In genomic region chr3:128675802-128676201, GRCh38 we compare ENCODE assay signal across 8 cellular contexts. TPM values are rescaled to one million over a fixed set of nuclear protein-coding genes. Genes with fewer than 3 reads are reported as not detected.
A peak's percentile ranks its signal among the peaks of the same experiment; 100 is the strongest.
DNase-seq lines count a peak whose midpoint lies in the region; ATAC-seq, FAIRE-seq and TF ChIP-seq lines count a peak whose summit lies in the region.
"Not testable (repeated sequence)": the region's sequence is repeated elsewhere in the genome, so short reads cannot be mapped to it uniquely, and the experiment has no call there.

No MANE protein-coding gene starts in this region.

- not testable (repeated sequence) for H4K20me1 ChIP-seq in H1 (replicated peaks in 1 of 2; ENCODE audit: control insufficient read depth in 1 of 2, insufficient read depth in 2 of 2, low read length in 2 of 2)

- not testable (repeated sequence) for H3K9ac ChIP-seq in NT2/D1 (ENCODE audit: insufficient read length, low read depth); H1 (replicated peaks in 1 of 4; ENCODE audit: extremely low read depth in 1 of 4, low read depth in 3 of 4, low read length in 3 of 4); iPS-18a (ENCODE audit: low read length)

- POLR2A ChIA-PET in activated B cell treated with CpG ODN at 0.5 μM for 24 hours (lab: Charles Lee) = interaction anchor here (2.2 kb wide), 1 partner anchor 25 kb away, joined by 12 read pairs; the partner anchor contains the start of gene RPN1
- POLR2A ChIA-PET in H1 (lab: Charles Lee; ENCODE audit: partially characterized antibody) = interaction anchor here (0.8 to 1.8 kb wide), 3 partner anchors 12 to 81 kb away, joined by 3 to 5 read pairs (median 3); partner anchors contain the start of gene RPN1

- not testable (repeated sequence) for FAIRE-seq in H1 (lab: Jason Lieb, UNC)

- peak overlapping the region; percentile 95 for H3K27ac ChIP-seq in HL-60 (replicated peaks)
- not testable (repeated sequence) for H3K27ac ChIP-seq in H1 (ENCODE audit: low read depth, low read length); iPS-18a (ENCODE audit: low read length)

- not testable (repeated sequence) for H3K4ac ChIP-seq in H1 (replicated peaks; ENCODE audit: insufficient read length, low read depth, low read length)

- H3K4me3 Mint-ChIP-seq in activated B cell treated with CpG ODN at 0.5 μM for 24 hours; stimulated activated memory B cell treated with anti-CD40 and anti-IgM and Interleukin-4, amounts not matched to agents 10 μg/mL and 1 μg/mL and 100 μg/mL, for 72 hours: not testable (repeated sequence)
- H3K4me3 Mint-ChIP-seq in natural killer cell = peak overlapping the region; percentile 53

- TF ChIP-seq CTCF in HL-60 (IDR thresholded peaks at IDR 0.05; ENCODE audit: insufficient read depth, low read length); activated B cell treated with CpG ODN at 0.5 μM for 24 hours (IDR thresholded peaks at IDR 0.05); H1 (IDR thresholded peaks at IDR 0.05; ENCODE audit: control extremely low read depth in 1 of 3, insufficient read depth in 1 of 3, low read depth in 1 of 3, low read length in 3 of 3); natural killer cell (IDR thresholded peaks at IDR 0.05): not testable (repeated sequence)

- H2BK15ac ChIP-seq in H1 (ENCODE audit: low read length) = not testable (repeated sequence)

- not testable (repeated sequence) for H3K79me2 ChIP-seq in H1 (ENCODE audit: control insufficient read depth in 1 of 2, insufficient read depth in 2 of 2, low read length in 2 of 2)

- H3K36me3 ChIP-seq in NT2/D1 (ENCODE audit: insufficient read depth, insufficient read length, low read length); H1 (ENCODE audit: control insufficient read depth in 2 of 4, insufficient read depth in 4 of 4, low read length in 3 of 4); iPS-18a (ENCODE audit: control insufficient read depth, low read depth, low read length): not testable (repeated sequence)

- H3K27me3 ChIP-seq in HL-60 (ENCODE audit: insufficient read depth, poor library complexity, severe bottlenecking); NT2/D1 (ENCODE audit: insufficient read depth, insufficient read length): not testable (repeated sequence)
- peaks cover 4 to 23% (median 14%) of the 10 kb centered on the region in 4 experiments for H3K27me3 ChIP-seq in H1 (replicated peaks in 1 of 4; ENCODE audit: control insufficient read depth in 3 of 4, extremely low read depth in 1 of 4, insufficient read depth in 3 of 4, low read length in 3 of 4)
- H3K27me3 ChIP-seq in iPS-18a (ENCODE audit: control insufficient read depth, insufficient read depth, low read length) = peaks cover 25% of the 10 kb centered on the region

- intact Hi-C loops in activated B cell treated with CpG ODN at 0.5 μM for 24 hours (cut with micrococcal nuclease); natural killer cell (cut with micrococcal nuclease): not testable (repeated sequence)

- H2BK12ac ChIP-seq in H1 (ENCODE audit: low read depth, low read length) = not testable (repeated sequence)

- H2AFZ ChIP-seq in H1 (ENCODE audit: low read length) = not testable (repeated sequence)

- H3K4me1 Mint-ChIP-seq in activated B cell treated with CpG ODN at 0.5 μM for 24 hours (peaks cover 32% of the 10 kb centered on the region), natural killer cell (peaks cover 11 to 20% of the 10 kb centered on the region in 2 donors)
- H3K4me1 Mint-ChIP-seq in stimulated activated memory B cell treated with anti-CD40 and anti-IgM and Interleukin-4, amounts not matched to agents 10 μg/mL and 1 μg/mL and 100 μg/mL, for 72 hours = peaks cover 21% of the 10 kb centered on the region

- not testable (repeated sequence) for H3K18ac ChIP-seq in H1 (ENCODE audit: extremely low read depth, low read length)

- not testable (repeated sequence) for H2BK5ac ChIP-seq in H1 (ENCODE audit: low read depth, low read length)

- H3K14ac ChIP-seq in H1 (ENCODE audit: insufficient read length) = not testable (repeated sequence)

- CTCF ChIA-PET in activated B cell treated with CpG ODN at 0.5 μM for 24 hours (lab: Charles Lee) = not testable (repeated sequence)
- CTCF ChIA-PET in H1 (lab: Charles Lee; ENCODE audit: partially characterized antibody) = interaction anchor here (0.6 to 7.8 kb wide), 3 partner anchors 19 to 118 kb away, joined by 3 to 64 read pairs (median 3); no protein-coding TSS in a partner anchor

- H4K5ac ChIP-seq in H1 (ENCODE audit: insufficient read length, low read depth, low read length) = not testable (repeated sequence)

- not testable (repeated sequence) for H3K9me3 Mint-ChIP-seq in activated B cell treated with CpG ODN at 0.5 μM for 24 hours; natural killer cell; stimulated activated memory B cell treated with anti-CD40 and anti-IgM and Interleukin-4, amounts not matched to agents 10 μg/mL and 1 μg/mL and 100 μg/mL, for 72 hours

- not testable (repeated sequence) for H3K36me3 Mint-ChIP-seq in activated B cell treated with CpG ODN at 0.5 μM for 24 hours (ENCODE audit: low read depth); natural killer cell; stimulated activated memory B cell treated with anti-CD40 and anti-IgM and Interleukin-4, amounts not matched to agents 10 μg/mL and 1 μg/mL and 100 μg/mL, for 72 hours

- not testable (repeated sequence) for H3K56ac ChIP-seq in H1 (replicated peaks; ENCODE audit: insufficient read length, low read depth, low read length)

- ATAC-seq in activated B cell treated with CpG ODN at 0.5 μM for 24 hours (ENCODE audit: low read depth); natural killer cell; stimulated activated memory B cell treated with anti-CD40 and anti-IgM and Interleukin-4, amounts not matched to agents 10 μg/mL and 1 μg/mL and 100 μg/mL, for 72 hours: not testable (repeated sequence)

- not testable (repeated sequence) for H3K27me3 Mint-ChIP-seq in activated B cell treated with CpG ODN at 0.5 μM for 24 hours; stimulated activated memory B cell treated with anti-CD40 and anti-IgM and Interleukin-4, amounts not matched to agents 10 μg/mL and 1 μg/mL and 100 μg/mL, for 72 hours
- H3K27me3 Mint-ChIP-seq in natural killer cell (ENCODE audit: low read depth in 2 of 2) = peaks cover 12 to 13% of the 10 kb centered on the region in 2 donors

- H3K9me3 ChIP-seq in NT2/D1 (ENCODE audit: insufficient read depth, low read length); H1 (ENCODE audit: insufficient read depth in 2 of 2, low read depth in 1 of 2, low read length in 1 of 2); iPS-18a (ENCODE audit: control insufficient read depth, low read depth, low read length): not testable (repeated sequence)

- H2BK120ac ChIP-seq in H1 (replicated peaks; ENCODE audit: low read depth, low read length) = not testable (repeated sequence)

- not testable (repeated sequence) for H3K4me1 ChIP-seq in NT2/D1 (ENCODE audit: insufficient read depth, insufficient read length); H1 (replicated peaks in 1 of 4; ENCODE audit: control insufficient read depth in 3 of 4, insufficient read depth in 4 of 4, low read length in 3 of 4); iPS-18a (ENCODE audit: control insufficient read depth, low read depth, low read length)

- not testable (repeated sequence) for TF ChIP-seq EP300 in H1 (IDR thresholded peaks at IDR 0.05; ENCODE audit: borderline replicate concordance in 1 of 2, low read depth in 2 of 2, low read length in 2 of 2)

- H2BK20ac ChIP-seq in H1 (ENCODE audit: low read length) = not testable (repeated sequence)

- H2AK5ac ChIP-seq in H1 (ENCODE audit: low read depth, low read length) = not testable (repeated sequence)

- H3K23ac ChIP-seq in H1 (ENCODE audit: insufficient read length) = not testable (repeated sequence)

- not testable (repeated sequence) for H3K79me1 ChIP-seq in H1 (ENCODE audit: low read depth, low read length)

- H4K8ac ChIP-seq in H1 (ENCODE audit: extremely low read depth, insufficient read depth, low read length) = not testable (repeated sequence)

- TF ChIP-seq RAD21 in H1 (IDR thresholded peaks at IDR 0.05 in 1 of 2, conservative IDR thresholded peaks at IDR 0.05 in 1 of 2; ENCODE audit: low read depth in 2 of 2, low read length in 2 of 2) = not testable (repeated sequence)

- H3K27ac Mint-ChIP-seq in activated B cell treated with CpG ODN at 0.5 μM for 24 hours = peak overlapping the region; percentile 61
- not testable (repeated sequence) for H3K27ac Mint-ChIP-seq in natural killer cell
- H3K27ac Mint-ChIP-seq in stimulated activated memory B cell treated with anti-CD40 and anti-IgM and Interleukin-4, amounts not matched to agents 10 μg/mL and 1 μg/mL and 100 μg/mL, for 72 hours = peak overlapping the region; percentile 88

- not testable (repeated sequence) for H3K23me2 ChIP-seq in H1 (ENCODE audit: low read depth, low read length)

- TF ChIP-seq POLR2A in H1 (IDR thresholded peaks at IDR 0.05; ENCODE audit: control extremely low read depth in 1 of 2, low read depth in 2 of 2, low read length in 2 of 2) = not testable (repeated sequence)

- not testable (repeated sequence) for H3K4me3 ChIP-seq in HL-60 (replicated peaks; ENCODE audit: insufficient read depth, low read length); NT2/D1 (ENCODE audit: insufficient read length, low read depth)
- peak overlapping the region in 1 of 4 experiments; percentile 43; a peak in 1 of 8 replicates for H3K4me3 ChIP-seq in H1 (ENCODE audit: extremely low read depth in 1 of 4, insufficient read depth in 2 of 4, low read depth in 3 of 4, low read length in 4 of 4)
- peak overlapping the region; percentile 21 for H3K4me3 ChIP-seq in iPS-18a (ENCODE audit: low read length)

- WGBS in H1 (ENCODE audit: extremely low coverage in 1 of 2, insufficient coverage in 1 of 2, insufficient read length in 1 of 2, insufficient replicate concordance in 2 of 2, low coverage in 1 of 2, low lambda C conversion rate in 2 of 2, missing lambda C conversion rate in 1 of 2), 2 experiments = 4% methylated on average over 4 of the region's 4 CpGs; no CpG with 5 or more reads in 1 of the 2 experiments

- H3K4me2 ChIP-seq in H1 (ENCODE audit: insufficient read depth in 1 of 2, low read depth in 2 of 2, low read length in 2 of 2) = peak overlapping the region; percentile 39 to 48; a peak in 2 of 4 replicates

- DNase-seq in ELF-1 (ENCODE audit: low read depth, low spot score) (peak; percentile 74), NT2/D1 (ENCODE audit: low read depth, low spot score) (peak; percentile 60)
- DNase-seq in HL-60 (ENCODE audit: low read depth in 1 of 2, low spot score in 1 of 2); activated B cell treated with CpG ODN at 0.5 μM for 24 hours; H1 (ENCODE audit: low read depth in 1 of 2, low spot score in 2 of 2); natural killer cell: not testable (repeated sequence)

- not testable (repeated sequence) for H4K91ac ChIP-seq in H1 (replicated peaks; ENCODE audit: insufficient read length, low read length)

RNA-seq across cellular contexts. Expression of gene RPN1, which starts 25.2 kb away (rescaled TPM):
- total RNA-seq in activated B cell treated with CpG ODN at 0.5 μM for 24 hours (93.4 and 95.2 TPM in 2 replicates), natural killer cell (100 to 1,000 TPM in 1 of 3 donors, 10 to 100 TPM in 2; 90.5 to 130 (median 92.1) TPM)
- total RNA-seq in H1 (2021; fragmentation: NEBNext Ultra II Directional; extraction: Animal tissue kit (Norgen Biotek cat#: 25700)) = 204 and 211 TPM in 2 replicates
- polyA plus RNA-seq in H1 (2011; rRNA removed) = 130 and 165 TPM in 2 replicates
- 191 TPM for polyA plus RNA-seq in H1 (2011; cell fraction: cytosol; rRNA removed)
- 198 TPM for polyA plus RNA-seq in H1 (2011; cell fraction: nucleus; rRNA removed)
- 165 to 184 TPM (median 180 TPM) in 4 replicates for polyA plus RNA-seq in H1 (2012, experiment 1 of 2)
- 210 TPM for polyA plus RNA-seq in H1 (2012, experiment 2 of 2)
- polyA plus RNA-seq in H1 (2013, experiment 1 of 2) = 334 TPM
- 339 TPM for polyA plus RNA-seq in H1 (2013, experiment 2 of 2)
- polyA minus RNA-seq in H1 (2011; rRNA and poly(A)+ RNA removed) = 400 and 441 TPM in 2 replicates
- polyA minus RNA-seq in H1 (2011; cell fraction: cytosol; rRNA and poly(A)+ RNA removed) = 180 TPM
- 128 TPM for polyA minus RNA-seq in H1 (2011; cell fraction: nucleus; rRNA and poly(A)+ RNA removed)

RNA-seq across cellular contexts. Expression of gene RAB7A, which starts 50.2 kb away (rescaled TPM):
- total RNA-seq in activated B cell treated with CpG ODN at 0.5 μM for 24 hours (169 and 190 TPM in 2 replicates), natural killer cell (100 to 1,000 TPM; 218 to 233 (median 224) TPM)
- 185 and 195 TPM in 2 replicates for total RNA-seq in H1 (2021; fragmentation: NEBNext Ultra II Directional; extraction: Animal tissue kit (Norgen Biotek cat#: 25700))
- 156 and 179 TPM in 2 replicates for polyA plus RNA-seq in H1 (2011; rRNA removed)
- polyA plus RNA-seq in H1 (2011; cell fraction: cytosol; rRNA removed) = 180 TPM
- 52.8 TPM for polyA plus RNA-seq in H1 (2011; cell fraction: nucleus; rRNA removed)
- 134 to 225 TPM (median 141 TPM) in 4 replicates for polyA plus RNA-seq in H1 (2012, experiment 1 of 2)
- polyA plus RNA-seq in H1 (2012, experiment 2 of 2) = 65.1 TPM
- polyA plus RNA-seq in H1 (2013, experiment 1 of 2) = 149 TPM
- 165 TPM for polyA plus RNA-seq in H1 (2013, experiment 2 of 2)
- polyA minus RNA-seq in H1 (2011; rRNA and poly(A)+ RNA removed) = 157 and 158 TPM in 2 replicates
- 81.6 TPM for polyA minus RNA-seq in H1 (2011; cell fraction: cytosol; rRNA and poly(A)+ RNA removed)
- 72.5 TPM for polyA minus RNA-seq in H1 (2011; cell fraction: nucleus; rRNA and poly(A)+ RNA removed)
